In genomic region chr17:74442670-74443515, GRCh38 we compare ENCODE assay signal across 1 cellular context.
TF ChIP-seq lines count a peak whose summit lies in the region.

No MANE protein-coding gene starts in this region.

TF ChIP-seq in HepG2, 621 proteins besides CTCF, POLR2A, EP300 and RAD21 (continued from another document and continues in another):
- TF ChIP-seq, protein P1, sequence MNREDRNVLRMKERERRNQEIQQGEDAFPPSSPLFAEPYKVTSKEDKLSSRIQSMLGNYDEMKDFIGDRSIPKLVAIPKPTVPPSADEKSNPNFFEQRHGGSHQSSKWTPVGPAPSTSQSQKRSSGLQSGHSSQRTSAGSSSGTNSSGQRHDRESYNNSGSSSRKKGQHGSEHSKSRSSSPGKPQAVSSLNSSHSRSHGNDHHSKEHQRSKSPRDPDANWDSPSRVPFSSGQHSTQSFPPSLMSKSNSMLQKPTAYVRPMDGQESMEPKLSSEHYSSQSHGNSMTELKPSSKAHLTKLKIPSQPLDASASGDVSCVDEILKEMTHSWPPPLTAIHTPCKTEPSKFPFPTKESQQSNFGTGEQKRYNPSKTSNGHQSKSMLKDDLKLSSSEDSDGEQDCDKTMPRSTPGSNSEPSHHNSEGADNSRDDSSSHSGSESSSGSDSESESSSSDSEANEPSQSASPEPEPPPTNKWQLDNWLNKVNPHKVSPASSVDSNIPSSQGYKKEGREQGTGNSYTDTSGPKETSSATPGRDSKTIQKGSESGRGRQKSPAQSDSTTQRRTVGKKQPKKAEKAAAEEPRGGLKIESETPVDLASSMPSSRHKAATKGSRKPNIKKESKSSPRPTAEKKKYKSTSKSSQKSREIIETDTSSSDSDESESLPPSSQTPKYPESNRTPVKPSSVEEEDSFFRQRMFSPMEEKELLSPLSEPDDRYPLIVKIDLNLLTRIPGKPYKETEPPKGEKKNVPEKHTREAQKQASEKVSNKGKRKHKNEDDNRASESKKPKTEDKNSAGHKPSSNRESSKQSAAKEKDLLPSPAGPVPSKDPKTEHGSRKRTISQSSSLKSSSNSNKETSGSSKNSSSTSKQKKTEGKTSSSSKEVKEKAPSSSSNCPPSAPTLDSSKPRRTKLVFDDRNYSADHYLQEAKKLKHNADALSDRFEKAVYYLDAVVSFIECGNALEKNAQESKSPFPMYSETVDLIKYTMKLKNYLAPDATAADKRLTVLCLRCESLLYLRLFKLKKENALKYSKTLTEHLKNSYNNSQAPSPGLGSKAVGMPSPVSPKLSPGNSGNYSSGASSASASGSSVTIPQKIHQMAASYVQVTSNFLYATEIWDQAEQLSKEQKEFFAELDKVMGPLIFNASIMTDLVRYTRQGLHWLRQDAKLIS (CRISPR knock-in tag; IDR thresholded peaks at IDR 0.05) = peak; percentile 69
- peak; percentile 96 for TF ChIP-seq HNF1B (CRISPR knock-in tag; IDR thresholded peaks at IDR 0.05)
- no peak for TF ChIP-seq DNMT3B (CRISPR knock-in tag; conservative IDR thresholded peaks at IDR 0.05)
- TF ChIP-seq ZNF251 (CRISPR knock-in tag; IDR thresholded peaks at IDR 0.05) = 0 out of 2 replicates have a peak, but pooled peaks have one; percentile 56
- TF ChIP-seq ZSCAN21 (CRISPR knock-in tag; IDR thresholded peaks at IDR 0.05; ENCODE audit: borderline replicate concordance) = 0 out of 2 replicates have a peak, but pooled peaks have one; percentile 27
- TF ChIP-seq, protein P2, sequence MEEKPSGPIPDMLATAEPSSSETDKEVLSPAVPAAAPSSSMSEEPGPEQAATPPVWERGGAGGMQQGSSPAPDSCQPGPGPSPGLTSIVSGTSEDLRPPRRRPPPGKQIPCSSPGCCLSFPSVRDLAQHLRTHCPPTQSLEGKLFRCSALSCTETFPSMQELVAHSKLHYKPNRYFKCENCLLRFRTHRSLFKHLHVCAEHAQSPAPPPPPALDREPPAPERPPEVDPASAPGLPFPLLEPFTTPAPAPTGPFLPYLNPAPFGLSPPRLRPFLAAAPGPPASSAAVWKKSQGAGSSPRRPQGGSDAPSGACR (CRISPR knock-in tag; IDR thresholded peaks at IDR 0.05) = peak; percentile 89
- no peak for TF ChIP-seq RELA (CRISPR knock-in tag; IDR thresholded peaks at IDR 0.05)
- peak; percentile 69; the same call in 1 of the 2 replicates for TF ChIP-seq GATAD1 (CRISPR knock-in tag; IDR thresholded peaks at IDR 0.05)
- no peak for TF ChIP-seq HNRNPK (IDR thresholded peaks at IDR 0.05; ENCODE audit: low read depth, low read length, poor library complexity, severe bottlenecking)
- TF ChIP-seq ZBTB49 (CRISPR knock-in tag; IDR thresholded peaks at IDR 0.05; ENCODE audit: borderline replicate concordance) = no peak
- peak; percentile 94 for TF ChIP-seq HMG20A (CRISPR knock-in tag; IDR thresholded peaks at IDR 0.05; ENCODE audit: borderline replicate concordance)
- no peak for TF ChIP-seq MLLT10 (CRISPR knock-in tag; IDR thresholded peaks at IDR 0.05)
- TF ChIP-seq ELF1 (CRISPR knock-in tag; IDR thresholded peaks at IDR 0.05) = peak; percentile 78
- TF ChIP-seq RBFOX2 (IDR thresholded peaks at IDR 0.05; ENCODE audit: low read depth, low read length) = peak; percentile 80
- no peak for TF ChIP-seq ZIK1 (CRISPR knock-in tag; IDR thresholded peaks at IDR 0.05; ENCODE audit: borderline replicate concordance, low read depth)
- peak; percentile 98 for TF ChIP-seq ZNF224 (CRISPR knock-in tag; IDR thresholded peaks at IDR 0.05)
- TF ChIP-seq MED13 (CRISPR knock-in tag; IDR thresholded peaks at IDR 0.05) = no peak
- TF ChIP-seq ZNF343 (CRISPR knock-in tag; IDR thresholded peaks at IDR 0.05) = peak; percentile 93
- no peak for TF ChIP-seq NAIF1 (CRISPR knock-in tag; IDR thresholded peaks at IDR 0.05; ENCODE audit: borderline replicate concordance)
- peak; percentile 92 for TF ChIP-seq SP5 (CRISPR knock-in tag; IDR thresholded peaks at IDR 0.05; ENCODE audit: borderline replicate concordance, low read depth)
- TF ChIP-seq ZNF709 (CRISPR knock-in tag; IDR thresholded peaks at IDR 0.05) = no peak; the same call in 1 of the 2 replicates
- TF ChIP-seq, protein P3, sequence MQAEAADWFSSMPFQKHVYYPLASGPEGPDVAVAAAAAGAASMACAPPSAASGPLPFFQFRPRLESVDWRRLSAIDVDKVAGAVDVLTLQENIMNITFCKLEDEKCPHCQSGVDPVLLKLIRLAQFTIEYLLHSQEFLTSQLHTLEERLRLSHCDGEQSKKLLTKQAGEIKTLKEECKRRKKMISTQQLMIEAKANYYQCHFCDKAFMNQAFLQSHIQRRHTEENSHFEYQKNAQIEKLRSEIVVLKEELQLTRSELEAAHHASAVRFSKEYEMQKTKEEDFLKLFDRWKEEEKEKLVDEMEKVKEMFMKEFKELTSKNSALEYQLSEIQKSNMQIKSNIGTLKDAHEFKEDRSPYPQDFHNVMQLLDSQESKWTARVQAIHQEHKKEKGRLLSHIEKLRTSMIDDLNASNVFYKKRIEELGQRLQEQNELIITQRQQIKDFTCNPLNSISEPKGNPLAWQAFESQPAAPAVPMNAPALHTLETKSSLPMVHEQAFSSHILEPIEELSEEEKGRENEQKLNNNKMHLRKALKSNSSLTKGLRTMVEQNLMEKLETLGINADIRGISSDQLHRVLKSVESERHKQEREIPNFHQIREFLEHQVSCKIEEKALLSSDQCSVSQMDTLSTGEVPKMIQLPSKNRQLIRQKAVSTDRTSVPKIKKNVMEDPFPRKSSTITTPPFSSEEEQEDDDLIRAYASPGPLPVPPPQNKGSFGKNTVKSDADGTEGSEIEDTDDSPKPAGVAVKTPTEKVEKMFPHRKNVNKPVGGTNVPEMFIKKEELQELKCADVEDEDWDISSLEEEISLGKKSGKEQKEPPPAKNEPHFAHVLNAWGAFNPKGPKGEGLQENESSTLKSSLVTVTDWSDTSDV (CRISPR knock-in tag; IDR thresholded peaks at IDR 0.05) = no peak
- peak; percentile 80; the same call in 1 of the 3 replicates for TF ChIP-seq MXI1 (IDR thresholded peaks at IDR 0.05; ENCODE audit: borderline replicate concordance, low read depth, low read length)
- TF ChIP-seq ZBTB38 (CRISPR knock-in tag; IDR thresholded peaks at IDR 0.05) = peak; percentile 88
- peak; percentile 87; the same call in 1 of the 2 replicates for TF ChIP-seq NFIC (IDR thresholded peaks at IDR 0.05; ENCODE audit: low read length)
- peak; percentile 93; the same call in 1 of the 2 replicates for TF ChIP-seq PAX8 (CRISPR knock-in tag; IDR thresholded peaks at IDR 0.05; ENCODE audit: borderline replicate concordance)
- TF ChIP-seq ZNF607 (CRISPR knock-in tag; IDR thresholded peaks at IDR 0.05; ENCODE audit: borderline replicate concordance) = peak; percentile 82
- TF ChIP-seq ZBTB4 (CRISPR knock-in tag; IDR thresholded peaks at IDR 0.05; ENCODE audit: borderline replicate concordance) = peak; percentile 88; the same call in 1 of the 2 replicates
- TF ChIP-seq KLF9 (CRISPR knock-in tag; IDR thresholded peaks at IDR 0.05; ENCODE audit: low read depth) = peak; percentile 29; the same call in 1 of the 2 replicates
- peak; percentile 95 for TF ChIP-seq ZMYM4 (CRISPR knock-in tag; IDR thresholded peaks at IDR 0.05)
- no peak; the same call in 1 of the 2 replicates for TF ChIP-seq ZNF333 (CRISPR knock-in tag; IDR thresholded peaks at IDR 0.05; ENCODE audit: borderline replicate concordance)
- TF ChIP-seq, protein P4, sequence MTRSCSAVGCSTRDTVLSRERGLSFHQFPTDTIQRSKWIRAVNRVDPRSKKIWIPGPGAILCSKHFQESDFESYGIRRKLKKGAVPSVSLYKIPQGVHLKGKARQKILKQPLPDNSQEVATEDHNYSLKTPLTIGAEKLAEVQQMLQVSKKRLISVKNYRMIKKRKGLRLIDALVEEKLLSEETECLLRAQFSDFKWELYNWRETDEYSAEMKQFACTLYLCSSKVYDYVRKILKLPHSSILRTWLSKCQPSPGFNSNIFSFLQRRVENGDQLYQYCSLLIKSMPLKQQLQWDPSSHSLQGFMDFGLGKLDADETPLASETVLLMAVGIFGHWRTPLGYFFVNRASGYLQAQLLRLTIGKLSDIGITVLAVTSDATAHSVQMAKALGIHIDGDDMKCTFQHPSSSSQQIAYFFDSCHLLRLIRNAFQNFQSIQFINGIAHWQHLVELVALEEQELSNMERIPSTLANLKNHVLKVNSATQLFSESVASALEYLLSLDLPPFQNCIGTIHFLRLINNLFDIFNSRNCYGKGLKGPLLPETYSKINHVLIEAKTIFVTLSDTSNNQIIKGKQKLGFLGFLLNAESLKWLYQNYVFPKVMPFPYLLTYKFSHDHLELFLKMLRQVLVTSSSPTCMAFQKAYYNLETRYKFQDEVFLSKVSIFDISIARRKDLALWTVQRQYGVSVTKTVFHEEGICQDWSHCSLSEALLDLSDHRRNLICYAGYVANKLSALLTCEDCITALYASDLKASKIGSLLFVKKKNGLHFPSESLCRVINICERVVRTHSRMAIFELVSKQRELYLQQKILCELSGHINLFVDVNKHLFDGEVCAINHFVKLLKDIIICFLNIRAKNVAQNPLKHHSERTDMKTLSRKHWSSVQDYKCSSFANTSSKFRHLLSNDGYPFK (CRISPR knock-in tag; IDR thresholded peaks at IDR 0.05; ENCODE audit: borderline replicate concordance) = peak; percentile 59; the same call in 1 of the 2 replicates
- TF ChIP-seq ZNF207 (IDR thresholded peaks at IDR 0.05; ENCODE audit: borderline replicate concordance) = no peak
- peak; percentile 84 for TF ChIP-seq HMG20B (CRISPR knock-in tag; conservative IDR thresholded peaks at IDR 0.05)
- no peak for TF ChIP-seq BCLAF1 (IDR thresholded peaks at IDR 0.05)
- no peak for TF ChIP-seq ZNF576 (CRISPR knock-in tag; IDR thresholded peaks at IDR 0.05)
- peak; percentile 77; the same call in 1 of the 2 replicates for TF ChIP-seq ETV5 (CRISPR knock-in tag; IDR thresholded peaks at IDR 0.05; ENCODE audit: borderline replicate concordance)
- peak; percentile 24; the same call in 1 of the 2 replicates for TF ChIP-seq ZNF703 (CRISPR knock-in tag; IDR thresholded peaks at IDR 0.05; ENCODE audit: borderline replicate concordance)
- TF ChIP-seq ZMYM3 (CRISPR knock-in tag; IDR thresholded peaks at IDR 0.05) = no peak
